Comparison of ENCODE assay signal across 6 cellular contexts in genomic region chr1:1325288-1326074, GRCh38. TPM values are rescaled to one million over a fixed set of nuclear protein-coding genes. Genes with fewer than 3 reads are reported as not detected.
DNase-seq lines count a peak whose midpoint lies in the region; ATAC-seq and TF ChIP-seq lines count a peak whose summit lies in the region.

No MANE protein-coding gene starts in this region.

- WGBS in liver, result 20% methylated on average over 16 of the region's 16 CpGs

- intact Hi-C loops in CD14-positive monocyte (cut with micrococcal nuclease), result no loop called here

- peak overlapping the region; percentile 4 to 83 for H3K9ac ChIP-seq in liver (ENCODE audit: low read depth in 1 of 2, low read length in 2 of 2)

- no peaks in the 10 kb centered on the region for H3K27me3 Mint-ChIP-seq in CD14-positive monocyte (ENCODE audit: low read depth in 3 of 3)

- peak overlapping the region; percentile 65 to 83 for H3K4me3 Mint-ChIP-seq in CD14-positive monocyte

- H3K4me1 ChIP-seq in liver (ENCODE audit: control insufficient read depth in 4 of 4, insufficient read depth in 4 of 4, low read length in 3 of 4), result peaks cover 7 to 39% (median 26%) of the 10 kb centered on the region in 4 donors

- H3K4me1 Mint-ChIP-seq in CD14-positive monocyte, result peaks cover 25% of the 10 kb centered on the region

- DNase-seq in CD14-positive monocyte (ENCODE audit: low spot score) (no peak), putamen (ENCODE audit: low spot score) (no peak)

- peak overlapping the region in 4 of 7 donors; percentile 38 to 89 (median 57) for H3K27ac Mint-ChIP-seq in CD14-positive monocyte

- peak overlapping the region; percentile 75 to 84 for H3K27ac ChIP-seq in liver (ENCODE audit: low read depth in 1 of 2, low read length in 2 of 2)

- H3K27me3 ChIP-seq in liver (ENCODE audit: control insufficient read depth in 4 of 4, insufficient read depth in 4 of 4, low read length in 3 of 4), result no peaks in the 10 kb centered on the region

- no peak for TF ChIP-seq RAD21 in liver (IDR thresholded peaks at IDR 0.05)

- no peaks in the 10 kb centered on the region for H3K9me3 ChIP-seq in liver (ENCODE audit: control insufficient read depth in 4 of 4, low read length in 3 of 4)

- peak overlapping the region; percentile 83 for H3K4me3 ChIP-seq in WI38 (ENCODE audit: low read depth, low read length)
- peak overlapping the region; percentile 78 to 85 (median 79) for H3K4me3 ChIP-seq in liver (ENCODE audit: low read depth in 1 of 3, low read length in 3 of 3)

- H3K9me3 Mint-ChIP-seq in CD14-positive monocyte, result peaks cover 0 to 3% (median 0%) of the 10 kb centered on the region in 7 donors

- H3K36me3 ChIP-seq in liver (ENCODE audit: control insufficient read depth in 4 of 4, insufficient read depth in 3 of 4, low read depth in 1 of 4, low read length in 3 of 4), result peaks cover 0 to 11% (median 6%) of the 10 kb centered on the region in 4 donors

- H3K36me3 Mint-ChIP-seq in CD14-positive monocyte, result peaks cover 4 to 22% of the 10 kb centered on the region in 2 donors

- no peak for ATAC-seq in HG03378 (IDR thresholded peaks at IDR 0.05; ENCODE audit: unreplicated experiment)
- ATAC-seq in GM19463 (IDR thresholded peaks at IDR 0.05; ENCODE audit: unreplicated experiment), result no peak

- TF ChIP-seq CTCF in CD14-positive monocyte (IDR thresholded peaks at IDR 0.05), result no peak
- no peak for TF ChIP-seq CTCF in WI38 (IDR thresholded peaks at IDR 0.05; ENCODE audit: low read depth, low read length)
- no peak for TF ChIP-seq CTCF in liver (IDR thresholded peaks at IDR 0.05; ENCODE audit: low read depth, low read length, missing input control)

TF ChIP-seq in liver, 16 proteins besides CTCF, POLR2A, EP300 and RAD21:
- TF ChIP-seq EGR1 (IDR thresholded peaks at IDR 0.05; ENCODE audit: low read depth in 2 of 2) (no peak), MAX (IDR thresholded peaks at IDR 0.05) (no peak), HNF4G (IDR thresholded peaks at IDR 0.05) (no peak), GABPA (IDR thresholded peaks at IDR 0.05 in 1 of 2, conservative IDR thresholded peaks at IDR 0.05 in 1 of 2) (peak in 1 of 2 donors; percentile 53), JUND (IDR thresholded peaks at IDR 0.05) (no peak), REST (IDR thresholded peaks at IDR 0.05) (no peak), SP1 (IDR thresholded peaks at IDR 0.05) (peak; percentile 36)

RNA-seq across cellular contexts. Expression of gene CPTP, which starts 0.9 kb away (rescaled TPM):
- polyA plus RNA-seq in CD14-positive monocyte, result 1 to 10 TPM; 7.4 to 7.7 TPM
- 10 to 100 TPM in 1 of 2 donors, 1 to 10 TPM in 1; 7.9 to 14.6 TPM for total RNA-seq in liver
- 10 to 100 TPM; 30.4 to 45.1 TPM for polyA plus RNA-seq in liver

RNA-seq across cellular contexts. Expression of gene INTS11, which starts 1.0 kb away (rescaled TPM):
- polyA plus RNA-seq in CD14-positive monocyte (10 to 100 TPM; 46.2 to 49.6 TPM), liver (10 to 100 TPM; 26.3 to 38.3 TPM)
- 10 to 100 TPM; 30.7 to 40.5 TPM for total RNA-seq in liver

RNA-seq across cellular contexts. Expression of gene TAS1R3, which starts 5.6 kb away (rescaled TPM):
- not detected for polyA plus RNA-seq in CD14-positive monocyte
- under 1 TPM; 0.19 to 0.33 TPM for total RNA-seq in liver
- polyA plus RNA-seq in liver, result under 1 TPM in 1 of 2 donors, not detected in 1; 0.36 TPM

RNA-seq across cellular contexts. Expression of gene PUSL1, which starts 17.1 kb away (rescaled TPM):
- polyA plus RNA-seq in CD14-positive monocyte (10 to 100 TPM; 13.8 to 14.8 TPM), liver (10 to 100 TPM in 1 of 2 donors, 1 to 10 TPM in 1; 9.5 to 14.9 TPM)
- 10 to 100 TPM in 1 of 2 donors, 1 to 10 TPM in 1; 9.3 to 11.2 TPM for total RNA-seq in liver

RNA-seq across cellular contexts. Expression of gene ACAP3, which starts 17.8 kb away (rescaled TPM):
- polyA plus RNA-seq in CD14-positive monocyte, result 1 to 10 TPM; 3.5 to 4.0 TPM
- total RNA-seq in liver, result 10 to 100 TPM; 17.9 to 24.8 TPM
- 10 to 100 TPM in 1 of 2 donors, 1 to 10 TPM in 1; 2.7 to 12.0 TPM for polyA plus RNA-seq in liver
